8 cellular contexts compared by ENCODE assay signal in genomic region chr15:85582719-85583089, GRCh38.
DNase-seq lines count a peak whose midpoint lies in the region; ATAC-seq, FAIRE-seq and TF ChIP-seq lines count a peak whose summit lies in the region.

No MANE protein-coding gene starts in this region.

- RAD21 ChIA-PET in GM12878 (lab: Charles Lee; ENCODE audit: unreplicated experiment), result interaction anchor here (0.5 to 1.5 kb wide), 11 partner anchors 9 to 202 kb away, joined by 3 to 8 read pairs (median 3); partner anchors contain the start of gene AKAP13

- peak overlapping the region in 1 of 2 experiments; percentile 26 for H3K4ac ChIP-seq in mesenchymal stem cell (ENCODE audit: low read depth in 1 of 2, low read length in 2 of 2)

- peak overlapping the region in 1 of 2 experiments; percentile 60 for H2BK12ac ChIP-seq in mesenchymal stem cell (ENCODE audit: low read length in 2 of 2)

- H4K8ac ChIP-seq in mesenchymal stem cell (ENCODE audit: low read length), result no peak overlapping the region

- CTCF ChIA-PET in GM12878 (lab: Yijun Ruan, JAX), result interaction anchor here (0.6 to 2.3 kb wide), 9 partner anchors 9 to 286 kb away, joined by 3 to 5 read pairs (median 3); no protein-coding TSS in a partner anchor

- H3K14ac ChIP-seq in mesenchymal stem cell (ENCODE audit: low read length in 2 of 2), result no peak overlapping the region

- H3K9me3 ChIP-seq in GM12878 (replicated peaks; ENCODE audit: control insufficient read depth, insufficient read depth, low read length), result no peaks in the 10 kb centered on the region
- no peaks in the 10 kb centered on the region for H3K9me3 ChIP-seq in mesenchymal stem cell (ENCODE audit: control insufficient read depth, low read length)

- H3K9ac ChIP-seq in GM12878 (ENCODE audit: control insufficient read depth, insufficient read depth, low read length), result peak overlapping the region; percentile 71
- peak overlapping the region; percentile 83 for H3K9ac ChIP-seq in mesenchymal stem cell (ENCODE audit: low read length)

- peaks cover 30% of the 10 kb centered on the region for H3K79me2 ChIP-seq in GM12878 (ENCODE audit: control insufficient read depth, insufficient read depth, low read length)

- peaks cover 63% of the 10 kb centered on the region for H3K4me1 ChIP-seq in GM12878 (ENCODE audit: control insufficient read depth, insufficient read depth, low read length)
- peaks cover 28% of the 10 kb centered on the region for H3K4me1 ChIP-seq in mesenchymal stem cell (ENCODE audit: control insufficient read depth, insufficient read depth, low read depth, low read length)

- SMC1A ChIA-PET in GM12878 (lab: Charles Lee; ENCODE audit: uncharacterized antibody, unreplicated experiment), result interaction anchor here (0.7 to 3.8 kb wide), 15 partner anchors 22 to 287 kb away, joined by 3 to 16 read pairs (median 3); no protein-coding TSS in a partner anchor

- H3K36me3 ChIP-seq in GM12878 (ENCODE audit: control insufficient read depth in 2 of 2, insufficient read depth in 2 of 2, low read length in 1 of 2), result peaks cover 10 to 16% of the 10 kb centered on the region in 2 experiments
- peaks cover 30 to 35% of the 10 kb centered on the region in 2 experiments for H3K36me3 ChIP-seq in mesenchymal stem cell (ENCODE audit: control insufficient read depth in 1 of 2, insufficient read depth in 2 of 2, low read depth in 1 of 2, low read length in 2 of 2)

- H3K4me2 ChIP-seq in GM12878 (ENCODE audit: control insufficient read depth, insufficient read depth) (peak overlapping the region; percentile 90), mesenchymal stem cell (ENCODE audit: low read length, poor library complexity, severe bottlenecking) (no peak overlapping the region)

- H2BK120ac ChIP-seq in mesenchymal stem cell (ENCODE audit: low read depth, low read length), result no peak overlapping the region

- H3K27me3 ChIP-seq in GM12878 (replicated peaks in 1 of 2; ENCODE audit: control insufficient read depth in 2 of 2, insufficient read depth in 2 of 2, low read length in 1 of 2), result no peaks in the 10 kb centered on the region
- H3K27me3 ChIP-seq in mesenchymal stem cell (ENCODE audit: control insufficient read depth in 1 of 2, insufficient read depth in 1 of 2, low read length in 2 of 2), result no peaks in the 10 kb centered on the region

- WGBS in GM12878 (ENCODE audit: insufficient coverage, insufficient replicate concordance, low lambda C conversion rate, missing lambda C conversion rate), result under 1% methylated on average over 8 of the region's 8 CpGs
- 94% methylated on average over 8 of the region's 8 CpGs for WGBS in mesenchymal stem cell

- peak; percentile 73 for DNase-seq in GM12865 (ENCODE audit: low read depth)
- peak; percentile 14 to 93 (median 52) for DNase-seq in T-helper 2 cell
- peak; percentile 28 for DNase-seq in GM12878 (ENCODE audit: low read depth, low spot score)
- DNase-seq in mesenchymal stem cell, result peak; percentile 33
- peak; percentile 52 to 54 for DNase-seq in stimulated activated CD8-positive, alpha-beta memory T cell treated with anti-CD3 and anti-CD28 coated beads, Interleukin-7, amount 100 ng/mL, for 4 hours (ENCODE audit: low read depth in 2 of 2)
- no peak for DNase-seq in COLO668 (lab: John Stamatoyannopoulos, UW; ENCODE audit: unreplicated experiment)
- DNase-seq in NCI-H345 (lab: John Stamatoyannopoulos, UW), result no peak

- H2BK15ac ChIP-seq in mesenchymal stem cell (ENCODE audit: low read depth, poor library complexity, severe bottlenecking), result no peak overlapping the region

- H3K18ac ChIP-seq in mesenchymal stem cell (ENCODE audit: low read depth in 1 of 2, low read length in 2 of 2), result no peak overlapping the region

- H2AK5ac ChIP-seq in mesenchymal stem cell (ENCODE audit: low read length, severe bottlenecking), result no peak overlapping the region

- no peak overlapping the region for H2BK5ac ChIP-seq in mesenchymal stem cell (ENCODE audit: low read depth, low read length, poor library complexity, severe bottlenecking)

- H4K20me1 ChIP-seq in GM12878 (ENCODE audit: control insufficient read depth, insufficient read depth), result no peaks in the 10 kb centered on the region

- H4K91ac ChIP-seq in mesenchymal stem cell (ENCODE audit: low read length), result no peak overlapping the region

- no peak for TF ChIP-seq CTCF in GM12865 (IDR thresholded peaks at IDR 0.05; ENCODE audit: insufficient read depth, low read depth, low read length, missing control alignments)
- TF ChIP-seq CTCF in GM12878 (IDR thresholded peaks at IDR 0.05 in 2 of 3, conservative IDR thresholded peaks at IDR 0.05 in 1 of 3; ENCODE audit: control insufficient read depth in 2 of 3, extremely low read depth in 1 of 3, insufficient read depth in 1 of 3, low read depth in 3 of 3, low read length in 3 of 3), result no peak

- in situ Hi-C loops in GM12878 (cut with MboI), result no loop called here

- TF ChIP-seq POLR2A in GM12878 (IDR thresholded peaks at IDR 0.05; ENCODE audit: low read depth, low read length), result peak; percentile 81

- H3K27ac ChIP-seq in GM12878 (ENCODE audit: control insufficient read depth, insufficient read depth), result peak overlapping the region; percentile 82
- H3K27ac ChIP-seq in mesenchymal stem cell (ENCODE audit: low read length, poor library complexity, severe bottlenecking), result peak overlapping the region; percentile 15

- no TSS peak for BruUV-seq in GM12878 (replicated peaks; lab: Mats Ljungman, UMichigan)

- no peak for TF ChIP-seq RAD21 in GM12878 (IDR thresholded peaks at IDR 0.05; ENCODE audit: insufficient read depth, low read depth, low read length)

- ATAC-seq in HG02763 (IDR thresholded peaks at IDR 0.05; ENCODE audit: unreplicated experiment) (peak; percentile 45), GM12878 (peak; percentile 51)

- no peak overlapping the region for H3K23ac ChIP-seq in mesenchymal stem cell (ENCODE audit: low read length in 2 of 2)

- peak overlapping the region; percentile 42 for H3K4me3 ChIP-seq in GM12865 (ENCODE audit: low read depth, low read length)
- H3K4me3 ChIP-seq in GM12878, result peak overlapping the region; percentile 63
- H3K4me3 ChIP-seq in mesenchymal stem cell (ENCODE audit: insufficient read depth in 1 of 2, low read depth in 1 of 2, low read length in 2 of 2), result peak overlapping the region in 1 of 2 experiments; percentile 68

- peaks cover 25% of the 10 kb centered on the region for H3K79me1 ChIP-seq in mesenchymal stem cell (replicated peaks; ENCODE audit: low read length, poor library complexity, severe bottlenecking)

- peak; percentile 41 for FAIRE-seq in GM12878 (lab: Jason Lieb, UNC)

- intact Hi-C loops in GM12878 (cut with micrococcal nuclease; ENCODE audit: unreplicated experiment), result loop anchor here (5.0 kb wide), 3 partner anchors 110 to 285 kb away; no protein-coding TSS in a partner anchor

- no peak for TF ChIP-seq EP300 in GM12878 (IDR thresholded peaks at IDR 0.05; ENCODE audit: borderline replicate concordance in 1 of 2, control insufficient read depth in 1 of 2, low read depth in 2 of 2, low read length in 2 of 2)

- H2AFZ ChIP-seq in GM12878 (ENCODE audit: control insufficient read depth, low read depth, low read length) (peak overlapping the region; percentile 12; the same call in 1 of the 2 replicates), mesenchymal stem cell (ENCODE audit: low read depth, low read length) (no peak overlapping the region)

- POLR2A ChIA-PET in GM12878 (lab: Charles Lee), result interaction anchor here (0.6 to 0.9 kb wide), 3 partner anchors 38 to 251 kb away, joined by 3 read pairs; no protein-coding TSS in a partner anchor

TF ChIP-seq in GM12878, 131 proteins besides CTCF, POLR2A, EP300 and RAD21 (continues in another document):
- TF ChIP-seq CBFB (IDR thresholded peaks at IDR 0.05; ENCODE audit: low read depth) (0 out of 2 replicates have a peak, but pooled peaks have one; percentile 17), PAX8 (IDR thresholded peaks at IDR 0.05) (no peak), KAT2A (conservative IDR thresholded peaks at IDR 0.05; ENCODE audit: control insufficient read depth, low read depth, low read length) (no peak), MEF2B (IDR thresholded peaks at IDR 0.05; ENCODE audit: partially characterized antibody, poor library complexity, severe bottlenecking) (no peak), ZNF622 (IDR thresholded peaks at IDR 0.05) (no peak), BMI1 (IDR thresholded peaks at IDR 0.05; ENCODE audit: borderline replicate concordance) (no peak), POU2F2 (IDR thresholded peaks at IDR 0.05; ENCODE audit: borderline replicate concordance, low read depth, low read length) (no peak), HDAC2 (IDR thresholded peaks at IDR 0.05) (no peak)
- TF ChIP-seq, protein P1, sequence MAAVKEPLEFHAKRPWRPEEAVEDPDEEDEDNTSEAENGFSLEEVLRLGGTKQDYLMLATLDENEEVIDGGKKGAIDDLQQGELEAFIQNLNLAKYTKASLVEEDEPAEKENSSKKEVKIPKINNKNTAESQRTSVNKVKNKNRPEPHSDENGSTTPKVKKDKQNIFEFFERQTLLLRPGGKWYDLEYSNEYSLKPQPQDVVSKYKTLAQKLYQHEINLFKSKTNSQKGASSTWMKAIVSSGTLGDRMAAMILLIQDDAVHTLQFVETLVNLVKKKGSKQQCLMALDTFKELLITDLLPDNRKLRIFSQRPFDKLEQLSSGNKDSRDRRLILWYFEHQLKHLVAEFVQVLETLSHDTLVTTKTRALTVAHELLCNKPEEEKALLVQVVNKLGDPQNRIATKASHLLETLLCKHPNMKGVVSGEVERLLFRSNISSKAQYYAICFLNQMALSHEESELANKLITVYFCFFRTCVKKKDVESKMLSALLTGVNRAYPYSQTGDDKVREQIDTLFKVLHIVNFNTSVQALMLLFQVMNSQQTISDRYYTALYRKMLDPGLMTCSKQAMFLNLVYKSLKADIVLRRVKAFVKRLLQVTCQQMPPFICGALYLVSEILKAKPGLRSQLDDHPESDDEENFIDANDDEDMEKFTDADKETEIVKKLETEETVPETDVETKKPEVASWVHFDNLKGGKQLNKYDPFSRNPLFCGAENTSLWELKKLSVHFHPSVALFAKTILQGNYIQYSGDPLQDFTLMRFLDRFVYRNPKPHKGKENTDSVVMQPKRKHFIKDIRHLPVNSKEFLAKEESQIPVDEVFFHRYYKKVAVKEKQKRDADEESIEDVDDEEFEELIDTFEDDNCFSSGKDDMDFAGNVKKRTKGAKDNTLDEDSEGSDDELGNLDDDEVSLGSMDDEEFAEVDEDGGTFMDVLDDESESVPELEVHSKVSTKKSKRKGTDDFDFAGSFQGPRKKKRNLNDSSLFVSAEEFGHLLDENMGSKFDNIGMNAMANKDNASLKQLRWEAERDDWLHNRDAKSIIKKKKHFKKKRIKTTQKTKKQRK (IDR thresholded peaks at IDR 0.05; ENCODE audit: low read depth, low read length), result no peak

Comparison
In these comparisons a context has a peak if more than half of its experiments do, and no peak if none do; other contexts are left out.
1. DNase-seq: peak in GM12865 (single experiment), T-helper 2 cell (5 of 5), GM12878 (single experiment), mesenchymal stem cell (single experiment) and stimulated activated CD8-positive, alpha-beta memory T cell treated with anti-CD3 and anti-CD28 coated beads, Interleukin-7, amount 100 ng/mL, for 4 hours (2 of 2); none in COLO668 (single experiment) and NCI-H345 (single experiment).